13 cellular contexts compared by ENCODE assay signal in genomic region chr5:113047234-113047633, GRCh38.
DNase-seq lines count a peak whose midpoint lies in the region; ATAC-seq and TF ChIP-seq lines count a peak whose summit lies in the region.
"Had no signal": no experiment of that assay in that cellular context is flagged by ENCODE, and none has a peak within 500 bp of the region (broad histone marks: within the 10 kb centered on the region; RNA-seq: fewer than 3 reads in every experiment).

No MANE protein-coding gene starts in this region.

- peak; percentile 68 for DNase-seq in Caki2 (ENCODE audit: low read depth)
- peak; percentile 84 for DNase-seq in NCI-H446 treated with DMSO at 0.1 percent for 48 hours (lab: John Stamatoyannopoulos, UW)
- peak; percentile 51 for DNase-seq in choroid plexus epithelial cell (ENCODE audit: low read depth)
- DNase-seq in T-helper 9 cell = no peak
- DNase-seq in stimulated activated CD4-positive, alpha-beta T cell treated with anti-CD3 and anti-CD28 coated beads, Interleukin-2, amount 100 ng/mL, for 48 hours = no peak
- no peak for DNase-seq in BE2C
- DNase-seq: CD4-positive, alpha-beta memory T cell; effector CD4-positive, alpha-beta T cell; stimulated activated naive CD4-positive, alpha-beta T cell had no signal

- no peak for ATAC-seq in GM18861 (IDR thresholded peaks at IDR 0.05; ENCODE audit: unreplicated experiment)
- ATAC-seq: activated naive CD4-positive, alpha-beta T cell treated with anti-CD3 and anti-CD28 coated beads, Interleukin-2, amount 50 U/mL, for 72 hours; naive thymus-derived CD8-positive, alpha-beta T cell had no signal

- in situ Hi-C loops in Caki2 (cut with HindIII; ENCODE audit: low pct_unique_long_range_greater_than_20kb, low sequenced_read_pairs) = no loop called here

- H3K4me1 ChIP-seq in BE2C = peaks cover 18% of the 10 kb centered on the region

- no peaks in the 10 kb centered on the region for H3K9me3 Mint-ChIP-seq in nephron
- H3K9me3 Mint-ChIP-seq: activated naive CD4-positive, alpha-beta T cell treated with anti-CD3 and anti-CD28 coated beads, Interleukin-2, amount 50 U/mL, for 72 hours; CD4-positive, alpha-beta memory T cell; naive thymus-derived CD8-positive, alpha-beta T cell had no signal

- no peak overlapping the region for H3K4me3 Mint-ChIP-seq in nephron
- H3K4me3 Mint-ChIP-seq: CD4-positive, alpha-beta memory T cell had no signal

- no peaks in the 10 kb centered on the region for H3K27me3 ChIP-seq in BE2C

- H3K27me3 Mint-ChIP-seq in nephron (ENCODE audit: low read depth) = peaks cover 10% of the 10 kb centered on the region
- H3K27me3 Mint-ChIP-seq: CD4-positive, alpha-beta memory T cell; naive thymus-derived CD8-positive, alpha-beta T cell had no signal

- H3K4me1 Mint-ChIP-seq in nephron = peaks cover 68% of the 10 kb centered on the region

- H3K36me3 ChIP-seq in BE2C = peaks cover 84% of the 10 kb centered on the region

- TF ChIP-seq CTCF in choroid plexus epithelial cell (conservative IDR thresholded peaks at IDR 0.05; ENCODE audit: low read depth, low read length) = no peak
- TF ChIP-seq CTCF in nephron (IDR thresholded peaks at IDR 0.05; ENCODE audit: unreplicated experiment in 3 of 3) = no peak
- no peak for TF ChIP-seq CTCF in BE2C (IDR thresholded peaks at IDR 0.05; ENCODE audit: low read depth, low read length)

- H3K9me3 ChIP-seq in BE2C = no peaks in the 10 kb centered on the region

- H3K27ac Mint-ChIP-seq in nephron = peak overlapping the region; percentile 91 to 95 (median 92)
- H3K27ac Mint-ChIP-seq: activated naive CD4-positive, alpha-beta T cell treated with anti-CD3 and anti-CD28 coated beads, Interleukin-2, amount 50 U/mL, for 72 hours had no signal

- H3K4me3 ChIP-seq in choroid plexus epithelial cell (ENCODE audit: low read depth, low read length) (no peak overlapping the region), BE2C (ENCODE audit: low read depth, low read length) (no peak overlapping the region)

- H3K36me3 Mint-ChIP-seq in nephron (ENCODE audit: low read depth) = peaks cover 63% of the 10 kb centered on the region
- H3K36me3 Mint-ChIP-seq: activated naive CD4-positive, alpha-beta T cell treated with anti-CD3 and anti-CD28 coated beads, Interleukin-2, amount 50 U/mL, for 72 hours had no signal

Comparison
In these comparisons a context has a peak if more than half of its experiments do, and no peak if none do; other contexts are left out.
1. DNase-seq: peak in Caki2 (single experiment), NCI-H446 treated with DMSO at 0.1 percent for 48 hours (single experiment) and choroid plexus epithelial cell (single experiment); none in T-helper 9 cell (single experiment), stimulated activated CD4-positive, alpha-beta T cell treated with anti-CD3 and anti-CD28 coated beads, Interleukin-2, amount 100 ng/mL, for 48 hours (0 of 2) and BE2C (single experiment).